In the genomic region with DNA sequence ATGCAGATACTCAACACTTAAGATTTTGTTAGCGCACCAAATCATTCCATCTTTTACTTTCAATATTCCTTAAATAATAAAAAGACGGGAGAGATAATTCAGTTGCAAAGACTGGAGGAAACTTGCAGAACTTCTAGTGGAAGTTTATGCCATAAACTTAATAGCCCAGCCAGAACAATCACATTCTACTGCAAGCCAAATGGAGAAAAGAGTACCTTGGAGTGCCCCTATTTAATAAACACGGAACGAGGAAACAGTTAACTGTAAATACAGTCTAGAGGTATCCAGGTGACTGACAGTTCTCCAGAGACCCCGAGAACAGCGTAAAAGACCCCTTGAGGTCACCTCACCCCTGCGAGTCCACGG, we compare ENCODE assay signal across 8 cellular contexts. TPM values are rescaled to one million over a fixed set of nuclear protein-coding genes. Genes with fewer than 3 reads are reported as not detected.
DNase-seq lines count a peak whose midpoint lies in the region; ATAC-seq and TF ChIP-seq lines count a peak whose summit lies in the region.

No MANE protein-coding gene starts in this region.

- H3K27ac ChIP-seq in iPS DF 6.9 (ENCODE audit: low read length) (no peak overlapping the region), stomach (peak overlapping the region; percentile 76 to 94 (median 90))

- ATAC-seq in HG02973 (IDR thresholded peaks at IDR 0.05; ENCODE audit: unreplicated experiment), result peak; percentile 35

- H3K4me3 Mint-ChIP-seq in activated CD4-positive, alpha-beta memory T cell treated with anti-CD3 and anti-CD28 coated beads for 36 hours, result peak overlapping the region; percentile 93

- no peaks in the 10 kb centered on the region for H3K9me3 Mint-ChIP-seq in activated CD4-positive, alpha-beta memory T cell treated with anti-CD3 and anti-CD28 coated beads for 36 hours

- H3K36me3 Mint-ChIP-seq in activated CD4-positive, alpha-beta memory T cell treated with anti-CD3 and anti-CD28 coated beads for 36 hours, result peaks cover 6% of the 10 kb centered on the region

- no peak for TF ChIP-seq CTCF in stomach (IDR thresholded peaks at IDR 0.05)

- H3K4me1 Mint-ChIP-seq in activated CD4-positive, alpha-beta memory T cell treated with anti-CD3 and anti-CD28 coated beads for 36 hours (ENCODE audit: low read depth), result peaks cover 28% of the 10 kb centered on the region

- CTCF ChIA-PET in activated CD4-positive, alpha-beta memory T cell treated with anti-CD3 and anti-CD28 coated beads for 36 hours (lab: Charles Lee), result no interaction called here

- H3K4me1 ChIP-seq in iPS DF 6.9 (ENCODE audit: control insufficient read depth, insufficient read depth, low read length) (no peaks in the 10 kb centered on the region), stomach (peaks cover 9 to 40% (median 29%) of the 10 kb centered on the region in 4 donors)

- intact Hi-C loops in activated CD4-positive, alpha-beta memory T cell treated with anti-CD3 and anti-CD28 coated beads for 36 hours (cut with micrococcal nuclease), result loop anchor here (1.0 to 10.0 kb wide), 3 partner anchors 332 to 840 kb away; a partner anchor contains a TSS
- intact Hi-C loops in stomach (cut with DNase I; ENCODE audit: low total_unique reads), result no loop called here

- TF ChIP-seq POLR2A in stomach (IDR thresholded peaks at IDR 0.05), result no peak

- H3K27me3 ChIP-seq in iPS DF 6.9 (ENCODE audit: control insufficient read depth, insufficient read depth, low read length) (no peaks in the 10 kb centered on the region), stomach (no peaks in the 10 kb centered on the region)

- DNase-seq in NCI-H748 treated with DMSO at 0.1 percent for 48 hours (lab: John Stamatoyannopoulos, UW) (peak; percentile 60), NCI-H748 (lab: John Stamatoyannopoulos, UW; ENCODE audit: unreplicated experiment) (no peak), iPS DF 6.9 (ENCODE audit: low read depth, low spot score) (no peak), stomach (no peak), NCI-H1105 treated with DMSO at 0.1 percent for 48 hours (lab: John Stamatoyannopoulos, UW) (no peak)
- DNase-seq in activated CD4-positive, alpha-beta memory T cell treated with anti-CD3 and anti-CD28 coated beads for 36 hours, result no peak
- no peak for DNase-seq in activated CD4-positive, alpha-beta T cell treated with anti-CD3 and anti-CD28 coated beads for 4 hours

- H3K4me3 ChIP-seq in iPS DF 6.9 (ENCODE audit: low read length) (peak overlapping the region; percentile 98), stomach (peak overlapping the region; percentile 70 to 80 (median 76))

- 100% methylated on average over 1 of the region's 8 CpGs for WGBS in iPS DF 6.9 (ENCODE audit: insufficient coverage, insufficient read length)
- WGBS in stomach, 5 donors, result 1 to 3% (median 1%) methylated on average over 8 of the region's 8 CpGs

- POLR2A ChIA-PET in activated CD4-positive, alpha-beta memory T cell treated with anti-CD3 and anti-CD28 coated beads for 36 hours (lab: Charles Lee), result no interaction called here

- H3K27me3 Mint-ChIP-seq in activated CD4-positive, alpha-beta memory T cell treated with anti-CD3 and anti-CD28 coated beads for 36 hours, result no peaks in the 10 kb centered on the region

- peak overlapping the region; percentile 96 for H3K27ac Mint-ChIP-seq in activated CD4-positive, alpha-beta memory T cell treated with anti-CD3 and anti-CD28 coated beads for 36 hours

- H3K36me3 ChIP-seq in iPS DF 6.9 (ENCODE audit: control insufficient read depth, insufficient read depth, low read length), result no peaks in the 10 kb centered on the region
- H3K36me3 ChIP-seq in stomach, result peaks cover 0 to 6% (median 3%) of the 10 kb centered on the region in 4 donors

- TF ChIP-seq EP300 in stomach (IDR thresholded peaks at IDR 0.05), result no peak

- H3K9me3 ChIP-seq in iPS DF 6.9 (ENCODE audit: control insufficient read depth, insufficient read depth, low read length), result no peaks in the 10 kb centered on the region
- H3K9me3 ChIP-seq in stomach, result no peaks in the 10 kb centered on the region

RNA-seq across cellular contexts. Expression of a gene that starts 0.6 kb away (rescaled TPM):
- 1 to 10 TPM; 7.6 to 7.9 TPM for total RNA-seq in activated CD4-positive, alpha-beta memory T cell treated with anti-CD3 and anti-CD28 coated beads for 36 hours
- 10 to 100 TPM in 3 of 5 donors, 1 to 10 TPM in 2; 2.9 to 27.2 (median 19.7) TPM for total RNA-seq in stomach
- 10 to 100 TPM; 13.1 to 18.8 (median 13.8) TPM for polyA plus RNA-seq in stomach
